Comparison of ENCODE assay signal across 1 cellular context in genomic region chr19:34678085-34678412, GRCh38.
TF ChIP-seq lines count a peak whose summit lies in the region.

No MANE protein-coding gene starts in this region.

TF ChIP-seq in GM23338, 12 proteins besides CTCF, POLR2A, EP300 and RAD21 (continued from another document):
- TF ChIP-seq ZNF462 (CRISPR knock-in tag; IDR thresholded peaks at IDR 0.05) (no peak), ZNF331 (CRISPR knock-in tag; IDR thresholded peaks at IDR 0.05; ENCODE audit: low read depth) (no peak), CREB1 (CRISPR knock-in tag; IDR thresholded peaks at IDR 0.05; ENCODE audit: low read depth) (no peak), EZH2 (IDR thresholded peaks at IDR 0.05; ENCODE audit: low read depth, unreplicated experiment) (no peak), NANOG (IDR thresholded peaks at IDR 0.05; ENCODE audit: borderline replicate concordance) (no peak)
